8 cellular contexts compared by ENCODE assay signal in genomic region chr2:127416486-127417001, GRCh38. TPM values are rescaled to one million over a fixed set of nuclear protein-coding genes. Genes with fewer than 3 reads are reported as not detected.
DNase-seq lines count a peak whose midpoint lies in the region; ATAC-seq and TF ChIP-seq lines count a peak whose summit lies in the region.

No MANE protein-coding gene starts in this region.

- H3K4me3 Mint-ChIP-seq in WTC11 = peak overlapping the region; percentile 63

- DNase-seq in WTC11 (ENCODE audit: low spot score) = no peak
- no peak for DNase-seq in lower lobe of right lung
- no peak for DNase-seq in activated gamma-delta T cell (lab: John Stamatoyannopoulos, UW)
- no peak for DNase-seq in EL
- DNase-seq in superior temporal gyrus (ENCODE audit: extremely low spot score) = no peak

- peak overlapping the region; percentile 54 to 75 (median 62); a peak in 20 of 22 replicates for H3K9ac ChIP-seq in BLaER1 treated with 17β-estradiol and CSF1 and Interleukin-3, amounts not matched to agents 10 nM and 100 nM

- POLR2A ChIA-PET in WTC11 (lab: Charles Lee) = interaction anchor here (1.0 kb wide), 1 partner anchor 123 kb away, joined by 4 read pairs; the partner anchor contains the start of gene ERCC3

- TF ChIP-seq CTCF in WTC11 (IDR thresholded peaks at IDR 0.05) = no peak
- no peak for TF ChIP-seq CTCF in lower lobe of right lung (IDR thresholded peaks at IDR 0.05)

- H3K27ac ChIP-seq in BLaER1 treated with 17β-estradiol and CSF1 and Interleukin-3, amounts not matched to agents 10 nM and 100 nM = peak overlapping the region in 8 of 11 experiments; percentile 60 to 82 (median 77); a peak in 18 of 22 replicates
- H3K27ac ChIP-seq in lower lobe of right lung = no peak overlapping the region

- no peaks in the 10 kb centered on the region for H3K36me3 ChIP-seq in BLaER1 treated with 17β-estradiol and CSF1 and Interleukin-3, amounts not matched to agents 10 nM and 100 nM
- no peaks in the 10 kb centered on the region for H3K36me3 ChIP-seq in lower lobe of right lung

- peaks cover 11 to 41% (median 22%) of the 10 kb centered on the region in 11 experiments for H3K27me3 ChIP-seq in BLaER1 treated with 17β-estradiol and CSF1 and Interleukin-3, amounts not matched to agents 10 nM and 100 nM
- peaks cover 6% of the 10 kb centered on the region for H3K27me3 ChIP-seq in lower lobe of right lung (ENCODE audit: low read depth)

- H3K4me3 ChIP-seq in BLaER1 treated with 17β-estradiol and CSF1 and Interleukin-3, amounts not matched to agents 10 nM and 100 nM = peak overlapping the region; percentile 43 to 62 (median 52); a peak in 18 of 20 replicates
- peak overlapping the region; percentile 57 for H3K4me3 ChIP-seq in lower lobe of right lung

- CTCF ChIA-PET in WTC11 (lab: Charles Lee) = interaction anchor here (1.0 to 2.8 kb wide), 27 partner anchors 9 to 587 kb away, joined by 3 to 23 read pairs (median 5); partner anchors contain the start of gene ERCC3

- H3K4me2 ChIP-seq in BLaER1 treated with 17β-estradiol and CSF1 and Interleukin-3, amounts not matched to agents 10 nM and 100 nM = peak overlapping the region; percentile 96 to 99 (median 98)

- peaks cover 57 to 93% (median 78%) of the 10 kb centered on the region in 10 experiments for H3K4me1 ChIP-seq in BLaER1 treated with 17β-estradiol and CSF1 and Interleukin-3, amounts not matched to agents 10 nM and 100 nM
- H3K4me1 ChIP-seq in lower lobe of right lung = peaks cover 30% of the 10 kb centered on the region

- peaks cover 17% of the 10 kb centered on the region for H3K9me3 Mint-ChIP-seq in WTC11

- no peaks in the 10 kb centered on the region for H4K20me1 ChIP-seq in BLaER1 treated with 17β-estradiol and CSF1 and Interleukin-3, amounts not matched to agents 10 nM and 100 nM

- no peak overlapping the region for H3K27ac Mint-ChIP-seq in WTC11

- H3K9me3 ChIP-seq in BLaER1 treated with 17β-estradiol and CSF1 and Interleukin-3, amounts not matched to agents 10 nM and 100 nM (replicated peaks in 1 of 11) = peaks cover 0 to 17% (median 8%) of the 10 kb centered on the region in 11 experiments; a peak in 14 of 22 replicates
- no peaks in the 10 kb centered on the region for H3K9me3 ChIP-seq in lower lobe of right lung

- intact Hi-C loops in lower lobe of right lung (cut with DNase I) = no loop called here

- peaks cover 12% of the 10 kb centered on the region for H3K36me3 Mint-ChIP-seq in WTC11

- peak; percentile 23 for ATAC-seq in GM21737 (IDR thresholded peaks at IDR 0.05; ENCODE audit: unreplicated experiment)
- ATAC-seq in WTC11 = no peak
- peak; percentile 6 to 12 for ATAC-seq in lower lobe of right lung
- ATAC-seq in GM19452 (IDR thresholded peaks at IDR 0.05; ENCODE audit: unreplicated experiment) = no peak

- H3K4me1 Mint-ChIP-seq in WTC11 = peaks cover 14% of the 10 kb centered on the region

- peaks cover 64% of the 10 kb centered on the region for H3K27me3 Mint-ChIP-seq in WTC11 (ENCODE audit: low read depth)

TF ChIP-seq in WTC11, 78 proteins besides CTCF, POLR2A, EP300 and RAD21:
- TF ChIP-seq USF2 (CRISPR knock-in tag; IDR thresholded peaks at IDR 0.05) (no peak), ATF6 (CRISPR knock-in tag; IDR thresholded peaks at IDR 0.05) (no peak), ZNF423 (CRISPR knock-in tag; IDR thresholded peaks at IDR 0.05) (no peak), NR2C2 (CRISPR knock-in tag; IDR thresholded peaks at IDR 0.05) (no peak), RELA (CRISPR knock-in tag; IDR thresholded peaks at IDR 0.05; ENCODE audit: borderline replicate concordance) (no peak), ZNF121 (CRISPR knock-in tag; IDR thresholded peaks at IDR 0.05) (no peak), SP1 (CRISPR knock-in tag; conservative IDR thresholded peaks at IDR 0.05) (no peak), TCF7 (CRISPR knock-in tag; IDR thresholded peaks at IDR 0.05; ENCODE audit: low read depth) (no peak), ZNF317 (CRISPR knock-in tag; IDR thresholded peaks at IDR 0.05; ENCODE audit: borderline replicate concordance, low read depth) (no peak), ERG (CRISPR knock-in tag; IDR thresholded peaks at IDR 0.05) (no peak), CBFB (CRISPR knock-in tag; IDR thresholded peaks at IDR 0.05; ENCODE audit: low read depth) (no peak), ATF1 (CRISPR knock-in tag; IDR thresholded peaks at IDR 0.05) (no peak), NFE2L1 (CRISPR knock-in tag; IDR thresholded peaks at IDR 0.05) (no peak), USF1 (CRISPR knock-in tag; IDR thresholded peaks at IDR 0.05) (no peak), JAZF1 (CRISPR knock-in tag; IDR thresholded peaks at IDR 0.05) (no peak), PRRX2 (CRISPR knock-in tag; IDR thresholded peaks at IDR 0.05) (no peak), ZNF396 (CRISPR knock-in tag; IDR thresholded peaks at IDR 0.05; ENCODE audit: borderline replicate concordance) (no peak)
TF ChIP-seq in WTC11: peak in this region for 0.

RNA-seq across cellular contexts. Expression of gene PROC, which starts 1.7 kb away (rescaled TPM):
- 0.30 to 0.59 TPM (median 0.39 TPM) in 3 replicates for total RNA-seq in WTC11 (2021)
- not detected for total RNA-seq in lower lobe of right lung

RNA-seq across cellular contexts. Expression of gene MAP3K2, which starts 28.8 kb away (rescaled TPM):
- 26.9 to 31.7 TPM (median 31.3 TPM) in 3 replicates for total RNA-seq in WTC11 (2021)
- total RNA-seq in lower lobe of right lung = 78.4 TPM

Comparison
In these comparisons a context has a peak if more than half of its experiments do, and no peak if none do; other contexts are left out.
1. ATAC-seq: peak in GM21737 (single experiment) and lower lobe of right lung (2 of 2); none in WTC11 (single experiment) and GM19452 (single experiment).